Comparison of ENCODE assay signal across 22 cellular contexts in the genomic region with DNA sequence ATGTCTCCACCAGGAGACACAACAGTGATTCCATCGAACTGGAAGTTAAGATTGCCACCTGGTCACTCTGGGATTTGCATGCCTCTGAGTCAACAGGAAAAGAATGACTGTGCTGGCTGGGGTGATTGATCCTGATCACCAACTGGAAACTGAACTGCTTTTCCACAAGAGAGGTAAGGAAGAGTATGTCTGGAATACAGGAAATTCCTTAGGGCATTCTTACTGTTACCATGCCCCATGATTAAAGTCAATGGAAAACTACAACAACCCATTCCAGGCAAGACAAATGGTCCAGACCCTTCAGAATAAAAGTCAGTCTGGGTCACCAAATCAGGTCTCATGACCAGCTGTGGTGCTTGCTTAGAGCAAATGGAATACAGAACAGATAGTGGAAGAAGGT. TPM values are rescaled to one million over a fixed set of nuclear protein-coding genes. Genes with fewer than 3 reads are reported as not detected.
DNase-seq lines count a peak whose midpoint lies in the region; TF ChIP-seq lines count a peak whose summit lies in the region.
"Had no signal": no experiment of that assay in that cellular context is flagged by ENCODE, and none has a peak within 500 bp of the region (broad histone marks: within the 10 kb centered on the region; RNA-seq: fewer than 3 reads in every experiment).

No MANE protein-coding gene starts in this region.

- H3K27ac ChIP-seq in right atrium auricular region = no peak overlapping the region
- H3K27ac ChIP-seq: brain microvascular endothelial cell, epithelial cell of prostate, gastroesophageal sphincter, lower lobe of right lung, vagina had no signal

- H3K36me3 ChIP-seq in right atrium auricular region = no peaks in the 10 kb centered on the region
- H3K36me3 ChIP-seq: BE2C, brain microvascular endothelial cell, gastroesophageal sphincter, lower lobe of right lung, vagina had no signal

- no peaks in the 10 kb centered on the region for H3K27me3 ChIP-seq in right atrium auricular region
- H3K27me3 ChIP-seq: BE2C, brain microvascular endothelial cell, gastroesophageal sphincter, vagina had no signal

- no peak for TF ChIP-seq CTCF in epithelial cell of esophagus (IDR thresholded peaks at IDR 0.05; ENCODE audit: insufficient read depth, low read depth, low read length, missing control alignments)
- no peak for TF ChIP-seq CTCF in right atrium auricular region (IDR thresholded peaks at IDR 0.05)

- H3K4me3 ChIP-seq in epithelial cell of esophagus (ENCODE audit: low read length) (no peak overlapping the region), right atrium auricular region (no peak overlapping the region)
- H3K4me3 ChIP-seq: gastroesophageal sphincter, lower lobe of right lung, vagina had no signal

- DNase-seq in HCEC 1CT (peak; percentile 39), RPMI7951 (ENCODE audit: low read depth) (peak; percentile 5), epithelial cell of esophagus (ENCODE audit: low read depth) (peak; percentile 41), pulmonary artery endothelial cell (ENCODE audit: low read depth, low spot score) (peak; percentile 77), middle frontal gyrus (ENCODE audit: extremely low spot score, low spot score) (no peak), right atrium auricular region (ENCODE audit: low spot score) (no peak), C1 segment of cervical spinal cord (lab: John Stamatoyannopoulos, UW) (no peak)
- DNase-seq: activated CD8-positive, alpha-beta memory T cell treated with anti-CD3 and anti-CD28 coated beads for 24 hours; activated naive CD8-positive, alpha-beta T cell treated with anti-CD3 and anti-CD28 coated beads for 36 hours; BE2C; brain microvascular endothelial cell; cortex of kidney; lower lobe of right lung; NCI-H187; NCI-H446 treated with DMSO at 0.1 percent for 48 hours; Right ventricle myocardium superior; stimulated activated CD8-positive, alpha-beta memory T cell treated with anti-CD3 and anti-CD28 coated beads, Interleukin-4, amount 100 ng/mL, for 48 hours; substantia nigra; T-helper 2 cell had no signal

- H3K9me3 ChIP-seq in right atrium auricular region = no peaks in the 10 kb centered on the region
- H3K9me3 ChIP-seq: BE2C, gastroesophageal sphincter, lower lobe of right lung, vagina had no signal

- no peaks in the 10 kb centered on the region for H3K4me1 ChIP-seq in right atrium auricular region
- H3K4me1 ChIP-seq: BE2C, gastroesophageal sphincter, lower lobe of right lung, vagina had no signal

RNA-seq across cellular contexts. Expression of a gene that starts 12.0 kb away (rescaled TPM):
- 83.1 and 102 TPM in 2 replicates for total RNA-seq in RPMI7951 (2014; rRNA removed; shearing (Covaris generic))
- 88.5 and 99.0 TPM in 2 replicates for total RNA-seq in pulmonary artery endothelial cell
- 10 to 100 TPM; 60.1 to 75.9 TPM for total RNA-seq in right atrium auricular region

RNA-seq across cellular contexts. Expression of a gene that starts 18.5 kb away (rescaled TPM):
- 45.4 and 46.7 TPM in 2 replicates for total RNA-seq in RPMI7951 (2014; rRNA removed; shearing (Covaris generic))
- total RNA-seq in pulmonary artery endothelial cell (75.8 and 78.8 TPM in 2 replicates), right atrium auricular region (10 to 100 TPM; 31.1 to 39.1 TPM)

Comparison
In these comparisons a context has a peak if more than half of its experiments do, and no peak if none do; other contexts are left out.
1. DNase-seq: peak in HCEC 1CT (single experiment), RPMI7951 (single experiment), epithelial cell of esophagus (single experiment) and pulmonary artery endothelial cell (single experiment); none in middle frontal gyrus (single experiment), right atrium auricular region (single experiment) and C1 segment of cervical spinal cord (0 of 14).